16 cellular contexts compared by ENCODE assay signal in genomic region chr2:46389417-46389916, GRCh38.
DNase-seq lines count a peak whose midpoint lies in the region; ATAC-seq and TF ChIP-seq lines count a peak whose summit lies in the region.
"Had no signal": no experiment of that assay in that cellular context is flagged by ENCODE, and none has a peak within 500 bp of the region (broad histone marks: within the 10 kb centered on the region; RNA-seq: fewer than 3 reads in every experiment).

No MANE protein-coding gene starts in this region.

- ATAC-seq in IMR-90 (ENCODE audit: low read depth), result peak; percentile 12; the same call in 1 of the 2 replicates
- ATAC-seq in right cardiac atrium, result peak; percentile 32 to 47
- ATAC-seq in stimulated activated effector memory CD8-positive, alpha-beta T cell treated with anti-CD3 and anti-CD28 coated beads, Interleukin-12 subunit alpha, Interleukin-12 subunit beta, amount 100 ng/mL, for 72 hours, result no peak
- ATAC-seq: activated naive CD4-positive, alpha-beta T cell treated with anti-CD3 and anti-CD28 coated beads, Interleukin-2, amount 50 U/mL, for 72 hours had no signal

- TF ChIP-seq CTCF in IMR-90 (conservative IDR thresholded peaks at IDR 0.05; ENCODE audit: low read depth, low read length) (0 out of 2 replicates have a peak, but pooled peaks have one; percentile 13), dorsolateral prefrontal cortex (IDR thresholded peaks at IDR 0.05 in 54 of 56, conservative IDR thresholded peaks at IDR 0.05 in 2 of 56; ENCODE audit: low read depth in 1 of 56, partially characterized antibody in 56 of 56) (no peak), BE2C (IDR thresholded peaks at IDR 0.05; ENCODE audit: low read depth, low read length) (no peak)

- peak; percentile 25 for DNase-seq in IMR-90
- no peak for DNase-seq in dorsolateral prefrontal cortex
- DNase-seq in right cardiac atrium, result peak; percentile 68 to 86 (median 75)
- DNase-seq in stimulated activated effector memory CD8-positive, alpha-beta T cell treated with anti-CD3 and anti-CD28 coated beads, Interleukin-12 subunit alpha, Interleukin-12 subunit beta, amount 100 ng/mL, for 72 hours (ENCODE audit: low spot score in 2 of 2), result no peak
- DNase-seq in BE2C, result no peak
- no peak for DNase-seq in central memory CD4-positive, alpha-beta T cell
- DNase-seq in NCI-H2171 treated with DMSO at 0.1 percent for 48 hours (lab: John Stamatoyannopoulos, UW), result no peak
- DNase-seq: activated CD4-positive, CD25-positive, alpha-beta regulatory T cell treated with anti-CD3 and anti-CD28 coated beads, Interleukin-2, amount 50 U/mL, for 72 hours; DMS153; NCI-H1436 treated with DMSO at 0.1 percent for 48 hours; ovary; SHP77 treated with DMSO at 0.1 percent for 48 hours had no signal

- no peak overlapping the region for H4K91ac ChIP-seq in IMR-90 (ENCODE audit: insufficient read depth, low read depth, low read length)

- H3K4me3 ChIP-seq in IMR-90 (ENCODE audit: insufficient read depth, low read depth, low read length) (no peak overlapping the region), dorsolateral prefrontal cortex (no peak overlapping the region), right cardiac atrium (ENCODE audit: low read length) (no peak overlapping the region), BE2C (ENCODE audit: low read depth, low read length) (no peak overlapping the region)
- H3K4me3 ChIP-seq: ovary had no signal

- dilution Hi-C loops in IMR-90 (cut with HindIII; ENCODE audit: low sequenced_read_pairs, unreplicated experiment), result no loop called here

- no peak overlapping the region for H3K18ac ChIP-seq in IMR-90 (ENCODE audit: low read depth, low read length)

- no peak overlapping the region for H3K23ac ChIP-seq in IMR-90 (ENCODE audit: low read depth, low read length)

- no peak overlapping the region for H3K56ac ChIP-seq in IMR-90 (ENCODE audit: extremely low read depth, insufficient read depth, low read length)

- no peak overlapping the region for H4K8ac ChIP-seq in IMR-90 (ENCODE audit: low read depth in 2 of 2, low read length in 2 of 2)

- WGBS in IMR-90 (ENCODE audit: extremely low coverage in 2 of 2, insufficient read length in 1 of 2), 2 experiments, result no CpG with 5 or more reads among the region's 13 CpGs
- 62% methylated on average over 13 of the region's 13 CpGs for WGBS in right cardiac atrium

- no peak overlapping the region; the same call in 1 of the 2 replicates for H2AK5ac ChIP-seq in IMR-90 (ENCODE audit: low read depth, low read length)

- peak overlapping the region; percentile 20 for H2AK9ac ChIP-seq in IMR-90 (replicated peaks; ENCODE audit: low read depth, low read length, poor library complexity)

- intact Hi-C loops in IMR-90 (cut with micrococcal nuclease) (loop anchor here (2.0 kb wide), 1 partner anchor 71 kb away; no protein-coding TSS in a partner anchor), dorsolateral prefrontal cortex (cut with DNase I) (no loop called here), right cardiac atrium (cut with DNase I) (loop anchor here in 1 of 4 donors (10.0 kb wide), 1 partner anchor 395 kb away; no protein-coding TSS in a partner anchor)

- peaks cover 58% of the 10 kb centered on the region for H3K36me3 Mint-ChIP-seq in stimulated activated effector memory CD8-positive, alpha-beta T cell treated with anti-CD3 and anti-CD28 coated beads, Interleukin-12 subunit alpha, Interleukin-12 subunit beta, amount 100 ng/mL, for 72 hours
- H3K36me3 Mint-ChIP-seq: activated naive CD4-positive, alpha-beta T cell treated with anti-CD3 and anti-CD28 coated beads, Interleukin-2, amount 50 U/mL, for 72 hours had no signal

- no peak overlapping the region for H3K27ac ChIP-seq in IMR-90 (ENCODE audit: insufficient read depth, low read length)
- H3K27ac ChIP-seq in dorsolateral prefrontal cortex, result peak overlapping the region in 30 of 59 donors; percentile 10 to 95 (median 86)
- H3K27ac ChIP-seq in right cardiac atrium (ENCODE audit: low read length), result peak overlapping the region; percentile 61
- H3K27ac ChIP-seq: ovary had no signal

- CTCF ChIA-PET in IMR-90 (lab: Yijun Ruan, JAX), result no interaction called here

- H4K5ac ChIP-seq in IMR-90 (ENCODE audit: low read depth, low read length), result no peak overlapping the region; the same call in 1 of the 2 replicates

- H3K9me3 ChIP-seq in IMR-90 (ENCODE audit: control insufficient read depth, insufficient read depth, low read length) (no peaks in the 10 kb centered on the region), right cardiac atrium (ENCODE audit: control insufficient read depth, low read length) (no peaks in the 10 kb centered on the region), BE2C (no peaks in the 10 kb centered on the region)
- H3K9me3 ChIP-seq: ovary had no signal

- peaks cover 18% of the 10 kb centered on the region for H3K4me1 Mint-ChIP-seq in stimulated activated effector memory CD8-positive, alpha-beta T cell treated with anti-CD3 and anti-CD28 coated beads, Interleukin-12 subunit alpha, Interleukin-12 subunit beta, amount 100 ng/mL, for 72 hours
- H3K4me1 Mint-ChIP-seq: B cell had no signal

- H3K9me3 Mint-ChIP-seq in stimulated activated effector memory CD8-positive, alpha-beta T cell treated with anti-CD3 and anti-CD28 coated beads, Interleukin-12 subunit alpha, Interleukin-12 subunit beta, amount 100 ng/mL, for 72 hours, result no peaks in the 10 kb centered on the region
- H3K9me3 Mint-ChIP-seq: activated naive CD4-positive, alpha-beta T cell treated with anti-CD3 and anti-CD28 coated beads, Interleukin-2, amount 50 U/mL, for 72 hours; stimulated activated naive CD8-positive, alpha-beta T cell treated with anti-CD3 and anti-CD28 coated beads, Interleukin-15, Interleukin-2, amounts not matched to agents 100 ng/mL and 50 ng/mL, for 24 hours; T-helper 2 cell treated with Interferon-gamma antibody and Interleukin-4, amounts not matched to agents 5 μg/mL and 100 μg/mL, for 36 hours had no signal

- in situ Hi-C loops in IMR-90 (cut with MboI; ENCODE audit: low sequenced_read_pairs), result no loop called here

- TF ChIP-seq POLR2A in IMR-90 (IDR thresholded peaks at IDR 0.05; ENCODE audit: low read depth, low read length), result no peak

- H2BK5ac ChIP-seq in IMR-90 (ENCODE audit: low read depth, low read length, poor library complexity, severe bottlenecking), result no peak overlapping the region

- H2BK120ac ChIP-seq in IMR-90 (ENCODE audit: low read depth, low read length), result no peak overlapping the region

- no peak overlapping the region for H2BK15ac ChIP-seq in IMR-90 (ENCODE audit: low read depth, low read length)

- no peaks in the 10 kb centered on the region for H3K27me3 ChIP-seq in IMR-90 (ENCODE audit: control insufficient read depth, insufficient read depth, low read length)
- H3K27me3 ChIP-seq in dorsolateral prefrontal cortex, result no peaks in the 10 kb centered on the region
- H3K27me3 ChIP-seq in right cardiac atrium (ENCODE audit: control insufficient read depth, insufficient read depth), result no peaks in the 10 kb centered on the region
- no peaks in the 10 kb centered on the region for H3K27me3 ChIP-seq in BE2C
- H3K27me3 ChIP-seq: ovary had no signal

- H3K36me3 ChIP-seq in IMR-90 (ENCODE audit: control insufficient read depth, insufficient read depth, low read length), result peaks cover 37% of the 10 kb centered on the region
- no peaks in the 10 kb centered on the region for H3K36me3 ChIP-seq in BE2C
- H3K36me3 ChIP-seq: ovary had no signal

- no peak overlapping the region for H3K4ac ChIP-seq in IMR-90 (ENCODE audit: low read depth, low read length)

- H4K20me1 ChIP-seq in IMR-90 (ENCODE audit: insufficient read depth, low read length), result no peaks in the 10 kb centered on the region

- POLR2A ChIA-PET in IMR-90 (lab: Charles Lee; ENCODE audit: unreplicated experiment), result no interaction called here

- H3K9me1 ChIP-seq in IMR-90 (ENCODE audit: insufficient read depth, low read length), result peaks cover 14% of the 10 kb centered on the region; the same call in 1 of the 2 replicates

- H3K4me1 ChIP-seq in IMR-90 (ENCODE audit: control insufficient read depth, insufficient read depth, low read length) (peaks cover 6% of the 10 kb centered on the region), right cardiac atrium (ENCODE audit: control insufficient read depth, insufficient read depth, low read length) (peaks cover 2% of the 10 kb centered on the region), BE2C (peaks cover 3% of the 10 kb centered on the region; the same call in 1 of the 2 replicates)

- no peak overlapping the region for H2AFZ ChIP-seq in IMR-90 (replicated peaks; ENCODE audit: low read length, poor library complexity)

- peak overlapping the region; percentile 77 for H3K27ac Mint-ChIP-seq in stimulated activated effector memory CD8-positive, alpha-beta T cell treated with anti-CD3 and anti-CD28 coated beads, Interleukin-12 subunit alpha, Interleukin-12 subunit beta, amount 100 ng/mL, for 72 hours
- H3K27ac Mint-ChIP-seq: B cell; stimulated activated naive CD8-positive, alpha-beta T cell treated with anti-CD3 and anti-CD28 coated beads, Interleukin-15, Interleukin-2, amounts not matched to agents 100 ng/mL and 50 ng/mL, for 24 hours; T-helper 2 cell treated with Interferon-gamma antibody and Interleukin-4, amounts not matched to agents 5 μg/mL and 100 μg/mL, for 36 hours had no signal

- no TSS peak for BruUV-seq in IMR-90 (replicated peaks; lab: Mats Ljungman, UMichigan)

- no peak overlapping the region for H2BK20ac ChIP-seq in IMR-90 (ENCODE audit: low read depth, low read length)

- H3K4me2 ChIP-seq in IMR-90 (ENCODE audit: low read depth, low read length), result no peak overlapping the region

- peaks cover 0 to 3% of the 10 kb centered on the region in 2 experiments; a peak in 2 of 4 replicates for H3K79me1 ChIP-seq in IMR-90 (ENCODE audit: low read depth in 1 of 2, low read length in 2 of 2)

- no peak overlapping the region for H3K14ac ChIP-seq in IMR-90 (replicated peaks; ENCODE audit: low read depth, low read length)

- H3K9ac ChIP-seq in IMR-90 (ENCODE audit: low read depth, low read length), result no peak overlapping the region

- H3K4me3 Mint-ChIP-seq in stimulated activated effector memory CD8-positive, alpha-beta T cell treated with anti-CD3 and anti-CD28 coated beads, Interleukin-12 subunit alpha, Interleukin-12 subunit beta, amount 100 ng/mL, for 72 hours, result no peak overlapping the region
- H3K4me3 Mint-ChIP-seq: B cell; stimulated activated naive CD8-positive, alpha-beta T cell treated with anti-CD3 and anti-CD28 coated beads, Interleukin-15, Interleukin-2, amounts not matched to agents 100 ng/mL and 50 ng/mL, for 24 hours; T-helper 2 cell treated with Interferon-gamma antibody and Interleukin-4, amounts not matched to agents 5 μg/mL and 100 μg/mL, for 36 hours had no signal

- no peak for TF ChIP-seq RAD21 in IMR-90 (IDR thresholded peaks at IDR 0.05; ENCODE audit: low read length)

TF ChIP-seq in IMR-90, 13 proteins besides CTCF, POLR2A, EP300 and RAD21 (continues in another document):
- TF ChIP-seq SMC3 (IDR thresholded peaks at IDR 0.05; ENCODE audit: low read depth, low read length), result no peak

Comparison
In these comparisons a context has a peak if more than half of its experiments do, and no peak if none do; other contexts are left out.
1. DNase-seq: peak in IMR-90 (single experiment) and right cardiac atrium (3 of 3); none in dorsolateral prefrontal cortex (0 of 10), stimulated activated effector memory CD8-positive, alpha-beta T cell treated with anti-CD3 and anti-CD28 coated beads, Interleukin-12 subunit alpha, Interleukin-12 subunit beta, amount 100 ng/mL, for 72 hours (0 of 2), BE2C (single experiment), central memory CD4-positive, alpha-beta T cell (single experiment) and NCI-H2171 treated with DMSO at 0.1 percent for 48 hours (single experiment).